ENCODE assay signal across 8 cellular contexts in genomic region chr16:58336332-58337089, GRCh38. TPM values are rescaled to one million over a fixed set of nuclear protein-coding genes. Genes with fewer than 3 reads are reported as not detected.
DNase-seq lines count a peak whose midpoint lies in the region; ATAC-seq and TF ChIP-seq lines count a peak whose summit lies in the region.

No MANE protein-coding gene starts in this region.

- ATAC-seq in sciatic nerve = peak; percentile 85
- ATAC-seq in GM21526 (IDR thresholded peaks at IDR 0.05; ENCODE audit: low FRiP score, unreplicated experiment) = no peak

- peak; percentile 95 for TF ChIP-seq CTCF in HFF-Myc (IDR thresholded peaks at IDR 0.05; ENCODE audit: low read depth, low read length, missing control alignments)

- peak; percentile 86 for DNase-seq in GM03348 (ENCODE audit: low spot score)
- peak; percentile 59 for DNase-seq in HFF-Myc (ENCODE audit: extremely low read depth, low read depth)
- peak; percentile 15 for DNase-seq in NCI-H1105 (lab: John Stamatoyannopoulos, UW)
- peak; percentile 51 to 82 (median 65) for DNase-seq in T-helper 2 cell
- peak in 56 of 58 donors; percentile 14 to 92 (median 60) for DNase-seq in anterior cingulate cortex (lab: John Stamatoyannopoulos, UW)
- peak; percentile 68 for DNase-seq in hepatic stellate cell (ENCODE audit: low spot score)
- peak; percentile 91 for DNase-seq in sciatic nerve (ENCODE audit: low spot score)

- intact Hi-C loops in sciatic nerve (cut with DNase I) = loop anchor here (2.0 kb wide), 1 partner anchor 152 kb away; no protein-coding TSS in a partner anchor

- H3K4me3 ChIP-seq in HFF-Myc (replicated peaks; ENCODE audit: low read depth, low read length) = no peak overlapping the region

RNA-seq across cellular contexts. Expression of gene PRSS54, which starts 41.7 kb away (rescaled TPM):
- not detected for total RNA-seq in sciatic nerve

RNA-seq across cellular contexts. Expression of gene GINS3, which starts 55.8 kb away (rescaled TPM):
- 3.1 TPM for total RNA-seq in sciatic nerve

Comparison
In these comparisons a context has a peak if more than half of its experiments do, and no peak if none do; other contexts are left out.
1. DNase-seq: peak in every context shown above with its lines; median percentile 91 in sciatic nerve; 86 in GM03348; 68 in hepatic stellate cell; 65 in T-helper 2 cell; 60 in anterior cingulate cortex; 59 in HFF-Myc; 15 in NCI-H1105.